9 cellular contexts compared by ENCODE assay signal in genomic region chr4:21790437-21791029, GRCh38.
DNase-seq lines count a peak whose midpoint lies in the region; ATAC-seq, FAIRE-seq and TF ChIP-seq lines count a peak whose summit lies in the region.
"Had no signal": no experiment of that assay in that cellular context is flagged by ENCODE, and none has a peak within 500 bp of the region (broad histone marks: within the 10 kb centered on the region; RNA-seq: fewer than 3 reads in every experiment).

No MANE protein-coding gene starts in this region.

- H4K20me1 ChIP-seq in SK-N-SH (ENCODE audit: insufficient read depth), result no peaks in the 10 kb centered on the region

- no peaks in the 10 kb centered on the region for H3K9me2 ChIP-seq in SK-N-SH

- no peak overlapping the region for H3K9ac ChIP-seq in SK-N-SH

- TF ChIP-seq RAD21 in SK-N-SH (IDR thresholded peaks at IDR 0.05; ENCODE audit: low read length), result peak; percentile 72

- H3K27me3 ChIP-seq in SK-N-SH (ENCODE audit: insufficient read depth) (no peaks in the 10 kb centered on the region), H7 (ENCODE audit: control insufficient read depth, insufficient read depth, low read length) (no peaks in the 10 kb centered on the region), gastroesophageal sphincter (no peaks in the 10 kb centered on the region)

- TF ChIP-seq EP300 in SK-N-SH (IDR thresholded peaks at IDR 0.05; ENCODE audit: borderline replicate concordance in 1 of 2, low read depth in 1 of 2, low read length in 1 of 2), result no peak
- no peak for TF ChIP-seq EP300 in gastroesophageal sphincter (IDR thresholded peaks at IDR 0.05)

- H3K4me3 ChIP-seq in GM12865 (ENCODE audit: low read depth, low read length), result no peak overlapping the region
- H3K4me3 ChIP-seq in SK-N-SH (ENCODE audit: low read depth in 2 of 2, low read length in 1 of 2), result peak overlapping the region in 1 of 2 experiments; percentile 21; a peak in 1 of 4 replicates
- H3K4me3 ChIP-seq in H7 (ENCODE audit: insufficient read depth, low read depth, low read length), result no peak overlapping the region
- no peak overlapping the region for H3K4me3 ChIP-seq in gastroesophageal sphincter

- no peaks in the 10 kb centered on the region for H3K4me1 ChIP-seq in SK-N-SH (ENCODE audit: control insufficient read depth in 1 of 2, insufficient read depth in 2 of 2, low read depth in 1 of 2, low read length in 1 of 2)
- H3K4me1 ChIP-seq in gastroesophageal sphincter, result no peaks in the 10 kb centered on the region

- no peak for TF ChIP-seq POLR2A in gastroesophageal sphincter (IDR thresholded peaks at IDR 0.05)

- no peak overlapping the region for H3K4me2 ChIP-seq in SK-N-SH

- H3K27ac ChIP-seq in SK-N-SH (ENCODE audit: low read depth in 2 of 2, low read length in 1 of 2) (peak overlapping the region in 1 of 2 experiments; percentile 21; a peak in 1 of 4 replicates), gastroesophageal sphincter (no peak overlapping the region)

- peak; percentile 30 for DNase-seq in GM12865 (ENCODE audit: low read depth)
- DNase-seq in SK-N-SH, result peak; percentile 3
- DNase-seq in inferior parietal cortex (ENCODE audit: extremely low spot score), result peak; percentile 83
- DNase-seq in H7, result no peak
- no peak for DNase-seq in hepatic stellate cell (ENCODE audit: low spot score)

- peak; percentile 95 for FAIRE-seq in A204.1 (lab: Jason Lieb, UNC)

- no peaks in the 10 kb centered on the region for H3F3A ChIP-seq in SK-N-SH (replicated peaks; ENCODE audit: insufficient read depth)

- TF ChIP-seq CTCF in GM12865 (IDR thresholded peaks at IDR 0.05; ENCODE audit: insufficient read depth, low read depth, low read length, missing control alignments) (peak; percentile 25), SK-N-SH (IDR thresholded peaks at IDR 0.05) (peak; percentile 73), gastroesophageal sphincter (IDR thresholded peaks at IDR 0.05) (peak in 2 of 4 experiments; percentile 26 to 51)

- no peak overlapping the region; the same call in 1 of the 2 replicates for H2AFZ ChIP-seq in SK-N-SH (ENCODE audit: low read depth)

- H3K9me3 ChIP-seq in SK-N-SH (no peaks in the 10 kb centered on the region), gastroesophageal sphincter (no peaks in the 10 kb centered on the region)

- 9% methylated on average over 4 of the region's 4 CpGs for WGBS in SK-N-SH (ENCODE audit: low lambda C conversion rate)
- WGBS in gastroesophageal sphincter (ENCODE audit: low coverage in 1 of 2), 2 donors, result 33 to 46% methylated on average over 4 of the region's 4 CpGs

- H3K79me2 ChIP-seq in SK-N-SH (ENCODE audit: insufficient read depth), result no peaks in the 10 kb centered on the region

- H3K36me3 ChIP-seq in SK-N-SH (replicated peaks in 1 of 2; ENCODE audit: control insufficient read depth in 1 of 2, insufficient read depth in 2 of 2, low read length in 1 of 2) (no peaks in the 10 kb centered on the region), H7 (replicated peaks; ENCODE audit: control insufficient read depth, insufficient read depth, low read length) (no peaks in the 10 kb centered on the region), gastroesophageal sphincter (no peaks in the 10 kb centered on the region)

- POLR2A ChIA-PET in SK-N-SH (lab: Yijun Ruan, JAX), result no interaction called here

- ATAC-seq in HG03175 (IDR thresholded peaks at IDR 0.05; ENCODE audit: unreplicated experiment) (no peak), gastroesophageal sphincter (no peak)
- ATAC-seq: activated naive CD4-positive, alpha-beta T cell treated with anti-CD3 and anti-CD28 coated beads, Interleukin-2, amount 50 U/mL, for 72 hours had no signal

- CTCF ChIA-PET in SK-N-SH (lab: Yijun Ruan, JAX), result interaction anchor here (0.7 to 6.6 kb wide), 41 partner anchors 8 to 1061 kb away, joined by 3 to 177 read pairs (median 4); partner anchors contain the start of gene GBA3

TF ChIP-seq in SK-N-SH, 30 proteins besides CTCF, POLR2A, EP300 and RAD21:
- TF ChIP-seq SMC3 (IDR thresholded peaks at IDR 0.05; ENCODE audit: low read depth, low read length) (peak; percentile 56), CHD2 (IDR thresholded peaks at IDR 0.05; ENCODE audit: low read length, partially characterized antibody) (no peak), REST (IDR thresholded peaks at IDR 0.05; ENCODE audit: low read depth, low read length) (no peak), RFX5 (IDR thresholded peaks at IDR 0.05; ENCODE audit: low read length) (no peak)

Comparison
In these comparisons a context has a peak if more than half of its experiments do, and no peak if none do; other contexts are left out.
1. DNase-seq: peak in GM12865 (single experiment), SK-N-SH (single experiment) and inferior parietal cortex (single experiment); none in H7 (single experiment) and hepatic stellate cell (single experiment).